8 cellular contexts compared by ENCODE assay signal in the genomic region with DNA sequence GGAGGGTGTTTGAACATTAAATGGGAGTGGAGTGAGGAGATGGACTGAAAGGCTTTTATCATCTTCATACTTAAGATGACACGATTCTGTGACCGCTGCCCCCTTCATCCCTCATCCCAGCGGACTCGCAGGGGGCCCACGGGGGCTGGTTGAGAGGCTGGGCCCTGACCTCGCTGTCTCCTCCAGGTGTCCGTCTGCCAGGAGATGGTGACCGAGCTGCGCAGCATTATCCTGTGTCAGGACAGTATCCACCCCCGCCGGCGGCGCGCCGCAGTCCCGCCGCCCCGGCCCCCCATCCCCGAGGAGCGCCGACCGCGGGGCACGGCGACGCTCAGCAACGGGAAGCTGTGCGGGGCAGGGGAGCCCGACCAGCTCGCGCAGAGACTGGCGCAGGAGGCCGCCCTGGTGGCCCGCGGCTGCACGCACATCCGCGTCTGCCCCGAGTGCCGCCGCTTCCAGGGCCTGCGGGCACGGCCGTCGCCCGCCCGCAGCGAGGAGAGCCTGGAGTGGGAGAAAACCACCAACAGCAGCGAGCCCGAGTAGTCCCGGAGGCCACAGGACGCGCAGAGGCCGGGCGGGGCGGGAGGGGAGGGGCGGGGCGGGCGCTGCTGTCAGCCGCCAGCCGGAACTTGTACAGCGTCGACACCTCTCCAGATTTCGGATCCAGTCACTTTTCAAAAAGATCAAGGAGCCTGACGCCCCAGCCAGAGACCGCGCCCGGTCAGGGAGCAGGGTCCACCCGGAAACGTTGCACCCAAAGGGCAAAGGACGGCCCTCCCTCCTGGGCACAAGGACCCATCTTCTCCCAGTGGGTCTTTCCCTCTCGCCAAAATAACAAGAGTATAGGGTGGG. TPM values are rescaled to one million over a fixed set of nuclear protein-coding genes. Genes with fewer than 3 reads are reported as not detected.
A peak's percentile ranks its signal among the peaks of the same experiment; 100 is the strongest.
DNase-seq lines count a peak whose midpoint lies in the region; FAIRE-seq and TF ChIP-seq lines count a peak whose summit lies in the region.

No MANE protein-coding gene starts in this region.

- H4K91ac ChIP-seq in H1 (replicated peaks; ENCODE audit: insufficient read length, low read length), result no peak overlapping the region

- H3K36me3 Mint-ChIP-seq in mesothelial cell of epicardium, result no peaks in the 10 kb centered on the region

- no peak overlapping the region for H2BK20ac ChIP-seq in H1 (ENCODE audit: low read length)

- in situ Hi-C loops in GM13977 (cut with MboI; ENCODE audit: low pct_unique_long_range_greater_than_20kb, low sequenced_read_pairs, unreplicated experiment), result no loop called here

- H3K27ac ChIP-seq in A673 (ENCODE audit: low read depth, low read length, poor library complexity, severe bottlenecking) (no peak overlapping the region), H1 (ENCODE audit: low read depth, low read length) (no peak overlapping the region)

- H3K23ac ChIP-seq in H1 (ENCODE audit: insufficient read length), result no peak overlapping the region

- CTCF ChIA-PET in A673 (lab: Charles Lee), result interaction anchor here (0.6 kb wide), 1 partner anchor 116 kb away, joined by 3 read pairs; no protein-coding TSS in a partner anchor
- CTCF ChIA-PET in H1 (lab: Charles Lee; ENCODE audit: partially characterized antibody), result interaction anchor here (1.0 to 2.9 kb wide), 2 partner anchors 11 to 19 kb away, joined by 3 to 11 read pairs; no protein-coding TSS in a partner anchor

- 0 out of 2 replicates have a peak overlapping the region, but pooled peaks have one; percentile 75 for H2BK15ac ChIP-seq in H1 (ENCODE audit: low read length)

- H3K27me3 ChIP-seq in A673 (replicated peaks; ENCODE audit: insufficient read depth, low read depth, low read length, poor library complexity) (peaks cover 80% of the 10 kb centered on the region), H1 (replicated peaks in 1 of 4; ENCODE audit: control insufficient read depth in 3 of 4, extremely low read depth in 1 of 4, insufficient read depth in 3 of 4, low read length in 3 of 4) (peaks cover 0 to 13% (median 6%) of the 10 kb centered on the region in 4 experiments; a peak in 3 of 7 replicates)

- no peak overlapping the region for H3K14ac ChIP-seq in H1 (ENCODE audit: insufficient read length)

- peaks cover 5% of the 10 kb centered on the region for H3K4me1 Mint-ChIP-seq in mesothelial cell of epicardium

- H3K4me3 ChIP-seq in A673 (ENCODE audit: low read depth, low read length, poor library complexity, severe bottlenecking), result peak overlapping the region; percentile 28
- H3K4me3 ChIP-seq in NB4 (ENCODE audit: low read depth, low read length), result no peak overlapping the region
- H3K4me3 ChIP-seq in H1 (ENCODE audit: extremely low read depth in 1 of 4, insufficient read depth in 2 of 4, low read depth in 3 of 4, low read length in 4 of 4), result peak overlapping the region; percentile 25 to 55 (median 44)

- H3K4me3 Mint-ChIP-seq in mesothelial cell of epicardium, result peak overlapping the region; percentile 57

- H4K5ac ChIP-seq in H1 (ENCODE audit: insufficient read length, low read depth, low read length), result no peak overlapping the region

- TF ChIP-seq CTCF in A673 (conservative IDR thresholded peaks at IDR 0.05; ENCODE audit: low read depth, low read length), result peak; percentile 37; the same call in 1 of the 2 replicates
- peak; percentile 44 for TF ChIP-seq CTCF in GM13977 (IDR thresholded peaks at IDR 0.05; ENCODE audit: extremely low read depth, insufficient read depth, missing control alignments)
- TF ChIP-seq CTCF in NB4 (IDR thresholded peaks at IDR 0.05; ENCODE audit: low read depth, low read length), result no peak
- TF ChIP-seq CTCF in H1 (IDR thresholded peaks at IDR 0.05; ENCODE audit: control extremely low read depth in 1 of 3, insufficient read depth in 1 of 3, low read depth in 1 of 3, low read length in 3 of 3), result peak; percentile 37 to 63 (median 57)
- no peak for TF ChIP-seq CTCF in mesothelial cell of epicardium (IDR thresholded peaks at IDR 0.05; ENCODE audit: unreplicated experiment)

- no peak for FAIRE-seq in H1 (lab: Jason Lieb, UNC)

- no peaks in the 10 kb centered on the region for H3K79me1 ChIP-seq in H1 (ENCODE audit: low read depth, low read length)

- peak overlapping the region in 1 of 4 experiments; percentile 37; a peak in 1 of 7 replicates for H3K9ac ChIP-seq in H1 (replicated peaks in 1 of 4; ENCODE audit: extremely low read depth in 1 of 4, low read depth in 3 of 4, low read length in 3 of 4)

- no peak overlapping the region for H2AFZ ChIP-seq in H1 (ENCODE audit: low read length)

- no peak overlapping the region for H2BK5ac ChIP-seq in H1 (ENCODE audit: low read depth, low read length)

- peak; percentile 16 to 45; a peak in 3 of 4 replicates for TF ChIP-seq RAD21 in H1 (IDR thresholded peaks at IDR 0.05 in 1 of 2, conservative IDR thresholded peaks at IDR 0.05 in 1 of 2; ENCODE audit: low read depth in 2 of 2, low read length in 2 of 2)

- peak; percentile 63 for DNase-seq in A673 (ENCODE audit: low spot score)
- peak; percentile 68 for DNase-seq in GM13977 (ENCODE audit: low spot score)
- DNase-seq in NB4 (ENCODE audit: low read depth), result peak; percentile 58
- peak; percentile 10 to 11 for DNase-seq in activated CD4-positive, alpha-beta T cell treated with anti-CD3 and anti-CD28 coated beads, Interleukin-2, amount 50 U/mL, for 4 hours
- DNase-seq in H1 (ENCODE audit: low read depth in 1 of 2, low spot score in 2 of 2), result peak in 1 of 2 experiments; percentile 69
- DNase-seq in mesothelial cell of epicardium (ENCODE audit: low spot score in 2 of 2, unreplicated experiment in 2 of 2), result peak in 1 of 2 experiments; percentile 54
- DNase-seq in stimulated activated naive CD4-positive, alpha-beta T cell (lab: John Stamatoyannopoulos, UW), result peak in 5 of 6 experiments; percentile 2 to 38 (median 17)
- no peak for DNase-seq in putamen (ENCODE audit: low spot score)

- H3K79me2 ChIP-seq in H1 (ENCODE audit: control insufficient read depth in 1 of 2, insufficient read depth in 2 of 2, low read length in 2 of 2), result no peaks in the 10 kb centered on the region

- no peak overlapping the region for H3K4ac ChIP-seq in H1 (replicated peaks; ENCODE audit: insufficient read length, low read depth, low read length)

- no peak overlapping the region for H3K18ac ChIP-seq in H1 (ENCODE audit: extremely low read depth, low read length)

- H3K56ac ChIP-seq in H1 (replicated peaks; ENCODE audit: insufficient read length, low read depth, low read length), result no peak overlapping the region

- peaks cover 48% of the 10 kb centered on the region for H3K27me3 Mint-ChIP-seq in mesothelial cell of epicardium (ENCODE audit: low read depth)

- H3K23me2 ChIP-seq in H1 (ENCODE audit: low read depth, low read length), result peaks cover 4% of the 10 kb centered on the region; the same call in 1 of the 2 replicates

- no peaks in the 10 kb centered on the region for H3K9me3 Mint-ChIP-seq in mesothelial cell of epicardium

- no peak for TF ChIP-seq EP300 in H1 (IDR thresholded peaks at IDR 0.05; ENCODE audit: borderline replicate concordance in 1 of 2, low read depth in 2 of 2, low read length in 2 of 2)

- no TSS peak for BruUV-seq in A673 (replicated peaks; lab: Mats Ljungman, UMichigan)

- no peaks in the 10 kb centered on the region for H3K4me1 ChIP-seq in A673 (ENCODE audit: insufficient read depth, low read length, poor library complexity, severe bottlenecking)
- peaks cover 2 to 15% (median 11%) of the 10 kb centered on the region in 4 experiments; a peak in 5 of 7 replicates for H3K4me1 ChIP-seq in H1 (replicated peaks in 1 of 4; ENCODE audit: control insufficient read depth in 3 of 4, insufficient read depth in 4 of 4, low read length in 3 of 4)

- no peak overlapping the region for H3K27ac Mint-ChIP-seq in mesothelial cell of epicardium

- H2BK12ac ChIP-seq in H1 (ENCODE audit: low read depth, low read length), result no peak overlapping the region

- no peaks in the 10 kb centered on the region for H4K20me1 ChIP-seq in H1 (replicated peaks in 1 of 2; ENCODE audit: control insufficient read depth in 1 of 2, insufficient read depth in 2 of 2, low read length in 2 of 2)

- H3K9me3 ChIP-seq in A673 (ENCODE audit: low read depth, low read length, poor library complexity, severe bottlenecking), result no peaks in the 10 kb centered on the region
- no peaks in the 10 kb centered on the region for H3K9me3 ChIP-seq in H1 (ENCODE audit: insufficient read depth in 2 of 2, low read depth in 1 of 2, low read length in 1 of 2)

- H2AK5ac ChIP-seq in H1 (ENCODE audit: low read depth, low read length), result no peak overlapping the region

- H4K8ac ChIP-seq in H1 (ENCODE audit: extremely low read depth, insufficient read depth, low read length), result peak overlapping the region; percentile 45; the same call in 1 of the 2 replicates

- intact Hi-C loops in A673 (cut with micrococcal nuclease; ENCODE audit: unreplicated experiment), result no loop called here

- 10% methylated on average over 30 of the region's 72 CpGs; no CpG with 5 or more reads in 1 of the 2 experiments for WGBS in H1 (ENCODE audit: extremely low coverage in 1 of 2, insufficient coverage in 1 of 2, insufficient read length in 1 of 2, insufficient replicate concordance in 2 of 2, low coverage in 1 of 2, low lambda C conversion rate in 2 of 2, missing lambda C conversion rate in 1 of 2), 2 experiments

- no peak overlapping the region for H2BK120ac ChIP-seq in H1 (replicated peaks; ENCODE audit: low read depth, low read length)

- POLR2A ChIA-PET in A673 (lab: Charles Lee; ENCODE audit: low non-redundant PET), result no interaction called here
- POLR2A ChIA-PET in H1 (lab: Charles Lee; ENCODE audit: partially characterized antibody), result no interaction called here

- H3K36me3 ChIP-seq in A673 (ENCODE audit: insufficient read depth, low read length, poor library complexity, severe bottlenecking), result no peaks in the 10 kb centered on the region
- H3K36me3 ChIP-seq in H1 (ENCODE audit: control insufficient read depth in 2 of 4, insufficient read depth in 4 of 4, low read length in 3 of 4), result no peaks in the 10 kb centered on the region

- TF ChIP-seq POLR2A in NB4 (IDR thresholded peaks at IDR 0.05; ENCODE audit: extremely low read depth, insufficient read length), result no peak
- TF ChIP-seq POLR2A in H1 (IDR thresholded peaks at IDR 0.05; ENCODE audit: control extremely low read depth in 1 of 2, low read depth in 2 of 2, low read length in 2 of 2), result no peak

- peak overlapping the region; percentile 89 to 91 for H3K4me2 ChIP-seq in H1 (ENCODE audit: insufficient read depth in 1 of 2, low read depth in 2 of 2, low read length in 2 of 2)

TF ChIP-seq in H1, 55 proteins besides CTCF, POLR2A, EP300 and RAD21 (continues in another document):
- TF ChIP-seq MAFK (IDR thresholded peaks at IDR 0.05; ENCODE audit: low read depth, low read length), result no peak

RNA-seq across cellular contexts. Expression of a gene that starts 38.0 kb away (rescaled TPM):
- total RNA-seq in A673 (2021) (18.6 and 22.4 TPM in 2 replicates), mesothelial cell of epicardium (27.3 to 32.7 TPM (median 32.3 TPM) in 3 replicates)
- 14.3 and 16.0 TPM in 2 replicates for total RNA-seq in H1 (2021; fragmentation: NEBNext Ultra II Directional; extraction: Animal tissue kit (Norgen Biotek cat#: 25700))
- polyA plus RNA-seq in H1 (2011; rRNA removed), result 2.3 and 3.9 TPM in 2 replicates
- polyA plus RNA-seq in H1 (2011; cell fraction: cytosol; rRNA removed), result 5.0 TPM
- polyA plus RNA-seq in H1 (2011; cell fraction: nucleus; rRNA removed), result 3.6 TPM
- polyA plus RNA-seq in H1 (2012, experiment 1 of 2), result 4.1 to 6.7 TPM (median 4.7 TPM) in 4 replicates
- 0.54 TPM for polyA plus RNA-seq in H1 (2012, experiment 2 of 2)
- 5.8 TPM for polyA plus RNA-seq in H1 (2013, experiment 1 of 2)
- 5.7 TPM for polyA plus RNA-seq in H1 (2013, experiment 2 of 2)
- polyA minus RNA-seq in H1 (2011; rRNA and poly(A)+ RNA removed), result 24.5 and 25.3 TPM in 2 replicates
- 5.9 TPM for polyA minus RNA-seq in H1 (2011; cell fraction: cytosol; rRNA and poly(A)+ RNA removed)
- 38.9 TPM for polyA minus RNA-seq in H1 (2011; cell fraction: nucleus; rRNA and poly(A)+ RNA removed)

Comparison
In these comparisons a context has a peak if more than half of its experiments do, and no peak if none do; other contexts are left out.
1. CTCF ChIP-seq: peak in A673 (single experiment), GM13977 (single experiment) and H1 (3 of 3); none in NB4 (single experiment) and mesothelial cell of epicardium (single experiment).